Comparison of ENCODE assay signal across 8 cellular contexts in the genomic region with DNA sequence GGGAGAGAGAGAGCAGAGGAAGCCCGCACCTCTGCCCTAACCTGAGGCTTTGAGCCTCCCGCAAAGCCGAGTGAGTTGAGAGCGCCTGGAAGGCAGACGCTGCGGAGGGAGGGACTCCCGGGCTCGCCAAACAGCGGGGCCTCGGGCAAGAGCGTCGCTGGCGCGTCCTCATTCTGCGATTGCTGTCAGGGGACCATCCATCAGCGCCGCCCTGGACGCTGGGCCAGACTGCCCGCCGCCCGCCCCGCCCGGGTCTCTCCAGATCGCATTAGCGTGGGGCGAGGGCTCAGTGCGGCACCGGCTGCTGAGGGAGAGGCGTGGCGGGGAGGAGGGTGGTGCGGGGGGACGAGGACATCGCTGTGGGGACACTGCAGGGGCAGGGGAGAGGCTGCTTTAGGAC.
DNase-seq lines count a peak whose midpoint lies in the region; ATAC-seq and TF ChIP-seq lines count a peak whose summit lies in the region.
"Not testable (repeated sequence)": the region's sequence is repeated elsewhere in the genome, so short reads cannot be mapped to it uniquely, and the experiment has no call there.

No MANE protein-coding gene starts in this region.

- POLR2A ChIA-PET in naive thymus-derived CD8-positive, alpha-beta T cell (lab: Charles Lee): not testable (repeated sequence)

- TF ChIP-seq CTCF in left ventricle myocardium inferior (IDR thresholded peaks at IDR 0.05; ENCODE audit: borderline replicate concordance): not testable (repeated sequence)

- not testable (repeated sequence) for H3K9ac ChIP-seq in HUES64 (ENCODE audit: low read depth, low read length)

- 54% methylated on average over 33 of the region's 33 CpGs for WGBS in HUES64

- peak overlapping the region; percentile 63 for H3K4me3 Mint-ChIP-seq in activated CD4-positive, alpha-beta T cell treated with anti-CD3 and anti-CD28 coated beads, Interleukin-2, amount 10 ng/mL, durations not matched to agents 24 days and 14 days
- H3K4me3 Mint-ChIP-seq in activated naive CD8-positive, alpha-beta T cell: peak overlapping the region; percentile 85
- peak overlapping the region in 9 of 10 donors; percentile 48 to 93 (median 77) for H3K4me3 Mint-ChIP-seq in naive thymus-derived CD8-positive, alpha-beta T cell
- H3K4me3 Mint-ChIP-seq in stimulated activated naive CD8-positive, alpha-beta T cell treated with anti-CD3 and anti-CD28 coated beads, Interleukin-15, Interleukin-2, amounts not matched to agents 100 ng/mL and 50 ng/mL, for 24 hours: peak overlapping the region; percentile 58

- H3K27ac Mint-ChIP-seq in activated CD4-positive, alpha-beta T cell treated with anti-CD3 and anti-CD28 coated beads, Interleukin-2, amount 10 ng/mL, durations not matched to agents 24 days and 14 days; activated naive CD8-positive, alpha-beta T cell; stimulated activated naive CD8-positive, alpha-beta T cell treated with anti-CD3 and anti-CD28 coated beads, Interleukin-15, Interleukin-2, amounts not matched to agents 100 ng/mL and 50 ng/mL, for 24 hours: not testable (repeated sequence)
- H3K27ac Mint-ChIP-seq in naive thymus-derived CD8-positive, alpha-beta T cell: peak overlapping the region in 4 of 10 donors; percentile 16 to 57 (median 33)

- peak overlapping the region; percentile 27 for H3K4me3 ChIP-seq in HUES64 (ENCODE audit: low read length)
- H3K4me3 ChIP-seq in left ventricle myocardium inferior: peak overlapping the region; percentile 30

- not testable (repeated sequence) for H3K36me3 Mint-ChIP-seq in activated CD4-positive, alpha-beta T cell treated with anti-CD3 and anti-CD28 coated beads, Interleukin-2, amount 10 ng/mL, durations not matched to agents 24 days and 14 days (ENCODE audit: low read depth); activated naive CD8-positive, alpha-beta T cell; naive thymus-derived CD8-positive, alpha-beta T cell; stimulated activated naive CD8-positive, alpha-beta T cell treated with anti-CD3 and anti-CD28 coated beads, Interleukin-15, Interleukin-2, amounts not matched to agents 100 ng/mL and 50 ng/mL, for 24 hours (ENCODE audit: low read depth)

- not testable (repeated sequence) for H3K9me3 ChIP-seq in HUES64 (ENCODE audit: insufficient read depth, low read depth, low read length); left ventricle myocardium inferior (replicated peaks)

- not testable (repeated sequence) for H3K27ac ChIP-seq in HUES64 (ENCODE audit: low read depth, low read length); left ventricle myocardium inferior (replicated peaks)

- not testable (repeated sequence) for H3K9me3 Mint-ChIP-seq in activated CD4-positive, alpha-beta T cell treated with anti-CD3 and anti-CD28 coated beads, Interleukin-2, amount 10 ng/mL, durations not matched to agents 24 days and 14 days; activated naive CD8-positive, alpha-beta T cell (ENCODE audit: low read depth); naive thymus-derived CD8-positive, alpha-beta T cell; stimulated activated naive CD8-positive, alpha-beta T cell treated with anti-CD3 and anti-CD28 coated beads, Interleukin-15, Interleukin-2, amounts not matched to agents 100 ng/mL and 50 ng/mL, for 24 hours

- peaks cover 23% of the 10 kb centered on the region for H3K27me3 Mint-ChIP-seq in activated CD4-positive, alpha-beta T cell treated with anti-CD3 and anti-CD28 coated beads, Interleukin-2, amount 10 ng/mL, durations not matched to agents 24 days and 14 days
- H3K27me3 Mint-ChIP-seq in activated naive CD8-positive, alpha-beta T cell; stimulated activated naive CD8-positive, alpha-beta T cell treated with anti-CD3 and anti-CD28 coated beads, Interleukin-15, Interleukin-2, amounts not matched to agents 100 ng/mL and 50 ng/mL, for 24 hours: not testable (repeated sequence)
- peaks cover 0 to 36% (median 7%) of the 10 kb centered on the region in 5 donors for H3K27me3 Mint-ChIP-seq in naive thymus-derived CD8-positive, alpha-beta T cell

- DNase-seq in COR-L47 (lab: John Stamatoyannopoulos, UW): peak; percentile 3
- peak; percentile 41 for DNase-seq in NCI-H82 treated with DMSO at 0.1 percent for 48 hours (lab: John Stamatoyannopoulos, UW; ENCODE audit: unreplicated experiment)
- DNase-seq in activated CD4-positive, alpha-beta T cell treated with anti-CD3 and anti-CD28 coated beads, Interleukin-2, amount 10 ng/mL, durations not matched to agents 24 days and 14 days; left ventricle myocardium inferior; naive thymus-derived CD8-positive, alpha-beta T cell: not testable (repeated sequence)

- intact Hi-C loops in activated CD4-positive, alpha-beta T cell treated with anti-CD3 and anti-CD28 coated beads, Interleukin-2, amount 10 ng/mL, durations not matched to agents 24 days and 14 days (cut with micrococcal nuclease); left ventricle myocardium inferior (cut with micrococcal nuclease): not testable (repeated sequence)

- ATAC-seq in naive thymus-derived CD8-positive, alpha-beta T cell: not testable (repeated sequence)

- H3K27me3 ChIP-seq in HUES64 (ENCODE audit: insufficient read depth, low read length): peaks cover 14% of the 10 kb centered on the region
- peaks cover 51% of the 10 kb centered on the region for H3K27me3 ChIP-seq in left ventricle myocardium inferior (ENCODE audit: low read depth)

- peaks cover 11% of the 10 kb centered on the region for H3K4me1 Mint-ChIP-seq in activated CD4-positive, alpha-beta T cell treated with anti-CD3 and anti-CD28 coated beads, Interleukin-2, amount 10 ng/mL, durations not matched to agents 24 days and 14 days
- H3K4me1 Mint-ChIP-seq in activated naive CD8-positive, alpha-beta T cell (ENCODE audit: low read depth): peaks cover 23% of the 10 kb centered on the region
- H3K4me1 Mint-ChIP-seq in naive thymus-derived CD8-positive, alpha-beta T cell: peaks cover 11 to 28% (median 12%) of the 10 kb centered on the region in 4 donors
- peaks cover 15% of the 10 kb centered on the region for H3K4me1 Mint-ChIP-seq in stimulated activated naive CD8-positive, alpha-beta T cell treated with anti-CD3 and anti-CD28 coated beads, Interleukin-15, Interleukin-2, amounts not matched to agents 100 ng/mL and 50 ng/mL, for 24 hours (ENCODE audit: low read depth)

- not testable (repeated sequence) for H3K36me3 ChIP-seq in HUES64 (ENCODE audit: insufficient read depth, low read length); left ventricle myocardium inferior

- not testable (repeated sequence) for H3K4me1 ChIP-seq in HUES64 (ENCODE audit: insufficient read depth, low read length); left ventricle myocardium inferior
